In genomic region chr3:33372218-33373081, GRCh38 we compare ENCODE assay signal across 2 cellular contexts.
TF ChIP-seq lines count a peak whose summit lies in the region.

No MANE protein-coding gene starts in this region.

TF ChIP-seq in IMR-90, 13 proteins besides CTCF, POLR2A, EP300 and RAD21 (continued from another document):
- TF ChIP-seq USF2 (IDR thresholded peaks at IDR 0.05; ENCODE audit: low read depth, low read length) = no peak
- TF ChIP-seq RCOR1 (IDR thresholded peaks at IDR 0.05; ENCODE audit: insufficient replicate concordance, low read length) = no peak
- TF ChIP-seq SMC3 (IDR thresholded peaks at IDR 0.05; ENCODE audit: low read depth, low read length) = peak; percentile 89

TF ChIP-seq in K562, 482 proteins besides CTCF, POLR2A, EP300 and RAD21 (continues in another document):
- TF ChIP-seq ZNF518B (CRISPR knock-in tag; IDR thresholded peaks at IDR 0.05) (no peak), GABPB1 (CRISPR knock-in tag; IDR thresholded peaks at IDR 0.05) (no peak), MITF (IDR thresholded peaks at IDR 0.05) (0 out of 2 replicates have a peak, but pooled peaks have one; percentile 8), ZEB2 (IDR thresholded peaks at IDR 0.05) (peak; percentile 15; the same call in 1 of the 2 replicates), FOXK1 (CRISPR knock-in tag; IDR thresholded peaks at IDR 0.05; ENCODE audit: borderline replicate concordance) (peak; percentile 44; the same call in 1 of the 2 replicates), JUND (IDR thresholded peaks at IDR 0.05; ENCODE audit: borderline replicate concordance, low read depth, low read length) (peak; percentile 88), JUND (tag; IDR thresholded peaks at IDR 0.05; ENCODE audit: borderline replicate concordance, low read depth, low read length) (peak; percentile 95; the same call in 2 of the 3 replicates), EHMT2 (IDR thresholded peaks at IDR 0.05) (peak; percentile 48; the same call in 1 of the 2 replicates), ARID2 (IDR thresholded peaks at IDR 0.05) (peak; percentile 44; the same call in 1 of the 2 replicates), CC2D1A (IDR thresholded peaks at IDR 0.05) (0 out of 2 replicates have a peak, but pooled peaks have one; percentile 52), HNRNPUL1 (IDR thresholded peaks at IDR 0.05; ENCODE audit: low read length) (no peak), MYNN (IDR thresholded peaks at IDR 0.05) (no peak), MYNN (CRISPR knock-in tag; IDR thresholded peaks at IDR 0.05) (no peak), PCBP2 (IDR thresholded peaks at IDR 0.05; ENCODE audit: low read depth, low read length, poor library complexity, severe bottlenecking) (no peak), MAZ (CRISPR knock-in tag; conservative IDR thresholded peaks at IDR 0.05 in 1 of 2, IDR thresholded peaks at IDR 0.05 in 1 of 2) (0 out of 4 replicates have a peak, but pooled peaks of 1 of the 2 experiments have one; percentile 24), BRD9 (IDR thresholded peaks at IDR 0.05; ENCODE audit: low read depth, partially characterized antibody) (no peak), CTCFL (IDR thresholded peaks at IDR 0.05; ENCODE audit: borderline replicate concordance, insufficient read depth, low read depth, low read length, poor library complexity, severe bottlenecking) (peak; percentile 25), ZFPM2 (CRISPR knock-in tag; IDR thresholded peaks at IDR 0.05) (no peak), PHF21A (IDR thresholded peaks at IDR 0.05; ENCODE audit: borderline replicate concordance, low read depth) (peak; percentile 50; the same call in 1 of the 2 replicates), ATF7 (IDR thresholded peaks at IDR 0.05) (peak; percentile 49; the same call in 1 of the 2 replicates), KLF16 (IDR thresholded peaks at IDR 0.05) (peak; percentile 63; the same call in 1 of the 2 replicates), TAF1 (IDR thresholded peaks at IDR 0.05; ENCODE audit: control insufficient read depth, extremely low read depth, insufficient read depth, low read length, severe bottlenecking) (no peak), ZNF24 (IDR thresholded peaks at IDR 0.05) (no peak), ZBTB1 (CRISPR knock-in tag; IDR thresholded peaks at IDR 0.05; ENCODE audit: borderline replicate concordance, low read depth) (no peak), ARNT (IDR thresholded peaks at IDR 0.05) (peak in 1 of 2 experiments; percentile 27; a peak in 1 of 4 replicates), CBX3 (IDR thresholded peaks at IDR 0.05; ENCODE audit: borderline replicate concordance in 1 of 2, low read length in 2 of 2) (peak in 1 of 2 experiments; percentile 42; a peak in 1 of 3 replicates), FOSL1 (tag; conservative IDR thresholded peaks at IDR 0.05) (peak; percentile 94), DPF2 (IDR thresholded peaks at IDR 0.05) (peak; percentile 66), SOX6 (IDR thresholded peaks at IDR 0.05) (0 out of 2 replicates have a peak, but pooled peaks have one; percentile 7), MTA2 (IDR thresholded peaks at IDR 0.05; ENCODE audit: low read depth) (no peak), RB1 (IDR thresholded peaks at IDR 0.05; ENCODE audit: low read depth) (peak; percentile 11; the same call in 1 of the 2 replicates), ZBTB43 (CRISPR knock-in tag; IDR thresholded peaks at IDR 0.05) (0 out of 2 replicates have a peak, but pooled peaks have one; percentile 70), HLTF (IDR thresholded peaks at IDR 0.05) (no peak), NBN (IDR thresholded peaks at IDR 0.05; ENCODE audit: low read depth) (peak; percentile 55; the same call in 1 of the 2 replicates), BMI1 (IDR thresholded peaks at IDR 0.05; ENCODE audit: low read length) (no peak), XRCC5 (IDR thresholded peaks at IDR 0.05; ENCODE audit: low read depth, low read length) (peak; percentile 81), UBTF (IDR thresholded peaks at IDR 0.05; ENCODE audit: borderline replicate concordance in 1 of 2, low read depth in 2 of 2, low read length in 2 of 2) (0 out of 4 replicates have a peak, but pooled peaks of 1 of the 2 experiments have one; percentile 38)
- TF ChIP-seq, protein P1, sequence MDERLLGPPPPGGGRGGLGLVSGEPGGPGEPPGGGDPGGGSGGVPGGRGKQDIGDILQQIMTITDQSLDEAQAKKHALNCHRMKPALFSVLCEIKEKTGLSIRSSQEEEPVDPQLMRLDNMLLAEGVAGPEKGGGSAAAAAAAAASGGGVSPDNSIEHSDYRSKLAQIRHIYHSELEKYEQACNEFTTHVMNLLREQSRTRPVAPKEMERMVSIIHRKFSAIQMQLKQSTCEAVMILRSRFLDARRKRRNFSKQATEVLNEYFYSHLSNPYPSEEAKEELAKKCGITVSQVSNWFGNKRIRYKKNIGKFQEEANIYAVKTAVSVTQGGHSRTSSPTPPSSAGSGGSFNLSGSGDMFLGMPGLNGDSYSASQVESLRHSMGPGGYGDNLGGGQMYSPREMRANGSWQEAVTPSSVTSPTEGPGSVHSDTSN (CRISPR knock-in tag; IDR thresholded peaks at IDR 0.05; ENCODE audit: low read depth) = no peak
- TF ChIP-seq, protein P1 (tag; conservative IDR thresholded peaks at IDR 0.05; ENCODE audit: low read depth) = peak; percentile 57
- TF ChIP-seq, protein P2, sequence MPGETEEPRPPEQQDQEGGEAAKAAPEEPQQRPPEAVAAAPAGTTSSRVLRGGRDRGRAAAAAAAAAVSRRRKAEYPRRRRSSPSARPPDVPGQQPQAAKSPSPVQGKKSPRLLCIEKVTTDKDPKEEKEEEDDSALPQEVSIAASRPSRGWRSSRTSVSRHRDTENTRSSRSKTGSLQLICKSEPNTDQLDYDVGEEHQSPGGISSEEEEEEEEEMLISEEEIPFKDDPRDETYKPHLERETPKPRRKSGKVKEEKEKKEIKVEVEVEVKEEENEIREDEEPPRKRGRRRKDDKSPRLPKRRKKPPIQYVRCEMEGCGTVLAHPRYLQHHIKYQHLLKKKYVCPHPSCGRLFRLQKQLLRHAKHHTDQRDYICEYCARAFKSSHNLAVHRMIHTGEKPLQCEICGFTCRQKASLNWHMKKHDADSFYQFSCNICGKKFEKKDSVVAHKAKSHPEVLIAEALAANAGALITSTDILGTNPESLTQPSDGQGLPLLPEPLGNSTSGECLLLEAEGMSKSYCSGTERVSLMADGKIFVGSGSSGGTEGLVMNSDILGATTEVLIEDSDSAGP (CRISPR knock-in tag; IDR thresholded peaks at IDR 0.05) = no peak
- TF ChIP-seq, protein P3, sequence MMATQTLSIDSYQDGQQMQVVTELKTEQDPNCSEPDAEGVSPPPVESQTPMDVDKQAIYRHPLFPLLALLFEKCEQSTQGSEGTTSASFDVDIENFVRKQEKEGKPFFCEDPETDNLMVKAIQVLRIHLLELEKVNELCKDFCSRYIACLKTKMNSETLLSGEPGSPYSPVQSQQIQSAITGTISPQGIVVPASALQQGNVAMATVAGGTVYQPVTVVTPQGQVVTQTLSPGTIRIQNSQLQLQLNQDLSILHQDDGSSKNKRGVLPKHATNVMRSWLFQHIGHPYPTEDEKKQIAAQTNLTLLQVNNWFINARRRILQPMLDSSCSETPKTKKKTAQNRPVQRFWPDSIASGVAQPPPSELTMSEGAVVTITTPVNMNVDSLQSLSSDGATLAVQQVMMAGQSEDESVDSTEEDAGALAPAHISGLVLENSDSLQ (IDR thresholded peaks at IDR 0.05) = peak; percentile 72
- TF ChIP-seq, protein P4, sequence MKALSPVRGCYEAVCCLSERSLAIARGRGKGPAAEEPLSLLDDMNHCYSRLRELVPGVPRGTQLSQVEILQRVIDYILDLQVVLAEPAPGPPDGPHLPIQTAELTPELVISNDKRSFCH (CRISPR knock-in tag; IDR thresholded peaks at IDR 0.05) = no peak
- TF ChIP-seq, protein P4 (tag; IDR thresholded peaks at IDR 0.05) = 0 out of 2 replicates have a peak, but pooled peaks have one; percentile 16
